Comparison of ENCODE assay signal across 1 cellular context in genomic region chr22:44799932-44800634, GRCh38. TPM values are rescaled to one million over a fixed set of nuclear protein-coding genes. Genes with fewer than 3 reads are reported as not detected.
"Had no signal": no experiment of that assay in that cellular context is flagged by ENCODE, and none has a peak within 500 bp of the region (broad histone marks: within the 10 kb centered on the region; RNA-seq: fewer than 3 reads in every experiment).

No MANE protein-coding gene starts in this region.

RNA-seq across cellular contexts. Expression of gene ARHGAP8, which starts 47.7 kb away (rescaled TPM):
- total RNA-seq: gastrocnemius medialis had no signal
